In the genomic region with DNA sequence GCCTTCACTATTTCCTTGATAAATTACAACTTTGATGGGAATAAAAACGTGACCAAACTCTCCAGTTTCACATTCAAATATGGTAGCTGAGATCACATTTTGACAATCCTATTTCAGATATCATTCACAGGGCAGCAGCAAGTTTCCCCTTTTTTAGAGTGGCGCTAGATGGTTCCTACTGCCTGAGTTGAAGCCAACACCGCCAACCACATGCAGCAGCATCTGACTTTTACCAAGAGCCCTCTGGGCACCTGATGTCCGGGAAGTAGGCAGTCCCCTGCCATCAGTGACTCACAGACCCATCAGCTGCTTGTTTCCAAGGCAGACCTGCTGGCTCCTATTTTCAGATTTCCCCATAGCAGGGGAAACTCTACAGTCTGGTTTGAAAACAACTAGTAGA, we compare ENCODE assay signal across 1 cellular context.
TF ChIP-seq lines count a peak whose summit lies in the region.

No MANE protein-coding gene starts in this region.

TF ChIP-seq in GM12878, 131 proteins besides CTCF, POLR2A, EP300 and RAD21 (continued from another document and continues in another):
- 0 out of 2 replicates have a peak, but pooled peaks have one; percentile 15 for TF ChIP-seq SMARCA5 (IDR thresholded peaks at IDR 0.05)
- TF ChIP-seq, protein P1, sequence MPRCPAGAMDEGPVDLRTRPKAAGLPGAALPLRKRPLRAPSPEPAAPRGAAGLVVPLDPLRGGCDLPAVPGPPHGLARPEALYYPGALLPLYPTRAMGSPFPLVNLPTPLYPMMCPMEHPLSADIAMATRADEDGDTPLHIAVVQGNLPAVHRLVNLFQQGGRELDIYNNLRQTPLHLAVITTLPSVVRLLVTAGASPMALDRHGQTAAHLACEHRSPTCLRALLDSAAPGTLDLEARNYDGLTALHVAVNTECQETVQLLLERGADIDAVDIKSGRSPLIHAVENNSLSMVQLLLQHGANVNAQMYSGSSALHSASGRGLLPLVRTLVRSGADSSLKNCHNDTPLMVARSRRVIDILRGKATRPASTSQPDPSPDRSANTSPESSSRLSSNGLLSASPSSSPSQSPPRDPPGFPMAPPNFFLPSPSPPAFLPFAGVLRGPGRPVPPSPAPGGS (IDR thresholded peaks at IDR 0.05; ENCODE audit: borderline replicate concordance, insufficient read depth, low read depth, low read length, poor library complexity, severe bottlenecking): peak; percentile 30
- TF ChIP-seq STAT3 (IDR thresholded peaks at IDR 0.05; ENCODE audit: low read depth, low read length): no peak
- TF ChIP-seq, protein P2, sequence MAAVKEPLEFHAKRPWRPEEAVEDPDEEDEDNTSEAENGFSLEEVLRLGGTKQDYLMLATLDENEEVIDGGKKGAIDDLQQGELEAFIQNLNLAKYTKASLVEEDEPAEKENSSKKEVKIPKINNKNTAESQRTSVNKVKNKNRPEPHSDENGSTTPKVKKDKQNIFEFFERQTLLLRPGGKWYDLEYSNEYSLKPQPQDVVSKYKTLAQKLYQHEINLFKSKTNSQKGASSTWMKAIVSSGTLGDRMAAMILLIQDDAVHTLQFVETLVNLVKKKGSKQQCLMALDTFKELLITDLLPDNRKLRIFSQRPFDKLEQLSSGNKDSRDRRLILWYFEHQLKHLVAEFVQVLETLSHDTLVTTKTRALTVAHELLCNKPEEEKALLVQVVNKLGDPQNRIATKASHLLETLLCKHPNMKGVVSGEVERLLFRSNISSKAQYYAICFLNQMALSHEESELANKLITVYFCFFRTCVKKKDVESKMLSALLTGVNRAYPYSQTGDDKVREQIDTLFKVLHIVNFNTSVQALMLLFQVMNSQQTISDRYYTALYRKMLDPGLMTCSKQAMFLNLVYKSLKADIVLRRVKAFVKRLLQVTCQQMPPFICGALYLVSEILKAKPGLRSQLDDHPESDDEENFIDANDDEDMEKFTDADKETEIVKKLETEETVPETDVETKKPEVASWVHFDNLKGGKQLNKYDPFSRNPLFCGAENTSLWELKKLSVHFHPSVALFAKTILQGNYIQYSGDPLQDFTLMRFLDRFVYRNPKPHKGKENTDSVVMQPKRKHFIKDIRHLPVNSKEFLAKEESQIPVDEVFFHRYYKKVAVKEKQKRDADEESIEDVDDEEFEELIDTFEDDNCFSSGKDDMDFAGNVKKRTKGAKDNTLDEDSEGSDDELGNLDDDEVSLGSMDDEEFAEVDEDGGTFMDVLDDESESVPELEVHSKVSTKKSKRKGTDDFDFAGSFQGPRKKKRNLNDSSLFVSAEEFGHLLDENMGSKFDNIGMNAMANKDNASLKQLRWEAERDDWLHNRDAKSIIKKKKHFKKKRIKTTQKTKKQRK (IDR thresholded peaks at IDR 0.05; ENCODE audit: low read depth, low read length): no peak
- TF ChIP-seq TARDBP (IDR thresholded peaks at IDR 0.05; ENCODE audit: borderline replicate concordance): no peak
- peak; percentile 63 for TF ChIP-seq IKZF1 (conservative IDR thresholded peaks at IDR 0.05)
- TF ChIP-seq, protein P3, sequence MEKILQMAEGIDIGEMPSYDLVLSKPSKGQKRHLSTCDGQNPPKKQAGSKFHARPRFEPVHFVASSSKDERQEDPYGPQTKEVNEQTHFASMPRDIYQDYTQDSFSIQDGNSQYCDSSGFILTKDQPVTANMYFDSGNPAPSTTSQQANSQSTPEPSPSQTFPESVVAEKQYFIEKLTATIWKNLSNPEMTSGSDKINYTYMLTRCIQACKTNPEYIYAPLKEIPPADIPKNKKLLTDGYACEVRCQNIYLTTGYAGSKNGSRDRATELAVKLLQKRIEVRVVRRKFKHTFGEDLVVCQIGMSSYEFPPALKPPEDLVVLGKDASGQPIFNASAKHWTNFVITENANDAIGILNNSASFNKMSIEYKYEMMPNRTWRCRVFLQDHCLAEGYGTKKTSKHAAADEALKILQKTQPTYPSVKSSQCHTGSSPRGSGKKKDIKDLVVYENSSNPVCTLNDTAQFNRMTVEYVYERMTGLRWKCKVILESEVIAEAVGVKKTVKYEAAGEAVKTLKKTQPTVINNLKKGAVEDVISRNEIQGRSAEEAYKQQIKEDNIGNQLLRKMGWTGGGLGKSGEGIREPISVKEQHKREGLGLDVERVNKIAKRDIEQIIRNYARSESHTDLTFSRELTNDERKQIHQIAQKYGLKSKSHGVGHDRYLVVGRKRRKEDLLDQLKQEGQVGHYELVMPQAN (conservative IDR thresholded peaks at IDR 0.05): no peak; the same call in 1 of the 2 replicates
- TF ChIP-seq, protein P4, sequence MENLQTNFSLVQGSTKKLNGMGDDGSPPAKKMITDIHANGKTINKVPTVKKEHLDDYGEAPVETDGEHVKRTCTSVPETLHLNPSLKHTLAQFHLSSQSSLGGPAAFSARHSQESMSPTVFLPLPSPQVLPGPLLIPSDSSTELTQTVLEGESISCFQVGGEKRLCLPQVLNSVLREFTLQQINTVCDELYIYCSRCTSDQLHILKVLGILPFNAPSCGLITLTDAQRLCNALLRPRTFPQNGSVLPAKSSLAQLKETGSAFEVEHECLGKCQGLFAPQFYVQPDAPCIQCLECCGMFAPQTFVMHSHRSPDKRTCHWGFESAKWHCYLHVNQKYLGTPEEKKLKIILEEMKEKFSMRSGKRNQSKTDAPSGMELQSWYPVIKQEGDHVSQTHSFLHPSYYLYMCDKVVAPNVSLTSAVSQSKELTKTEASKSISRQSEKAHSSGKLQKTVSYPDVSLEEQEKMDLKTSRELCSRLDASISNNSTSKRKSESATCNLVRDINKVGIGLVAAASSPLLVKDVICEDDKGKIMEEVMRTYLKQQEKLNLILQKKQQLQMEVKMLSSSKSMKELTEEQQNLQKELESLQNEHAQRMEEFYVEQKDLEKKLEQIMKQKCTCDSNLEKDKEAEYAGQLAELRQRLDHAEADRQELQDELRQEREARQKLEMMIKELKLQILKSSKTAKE (IDR thresholded peaks at IDR 0.05; ENCODE audit: low read depth, poor library complexity, severe bottlenecking): no peak
- TF ChIP-seq JUNB (IDR thresholded peaks at IDR 0.05): peak; percentile 81
- TF ChIP-seq FOS (IDR thresholded peaks at IDR 0.05; ENCODE audit: borderline replicate concordance, extremely low read depth, insufficient read length): no peak
- TF ChIP-seq, protein P5, sequence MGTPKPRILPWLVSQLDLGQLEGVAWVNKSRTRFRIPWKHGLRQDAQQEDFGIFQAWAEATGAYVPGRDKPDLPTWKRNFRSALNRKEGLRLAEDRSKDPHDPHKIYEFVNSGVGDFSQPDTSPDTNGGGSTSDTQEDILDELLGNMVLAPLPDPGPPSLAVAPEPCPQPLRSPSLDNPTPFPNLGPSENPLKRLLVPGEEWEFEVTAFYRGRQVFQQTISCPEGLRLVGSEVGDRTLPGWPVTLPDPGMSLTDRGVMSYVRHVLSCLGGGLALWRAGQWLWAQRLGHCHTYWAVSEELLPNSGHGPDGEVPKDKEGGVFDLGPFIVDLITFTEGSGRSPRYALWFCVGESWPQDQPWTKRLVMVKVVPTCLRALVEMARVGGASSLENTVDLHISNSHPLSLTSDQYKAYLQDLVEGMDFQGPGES (IDR thresholded peaks at IDR 0.05): no peak
- TF ChIP-seq POLR2AphosphoS2 (IDR thresholded peaks at IDR 0.05; ENCODE audit: low read depth, low read length): no peak
- TF ChIP-seq, protein P6, sequence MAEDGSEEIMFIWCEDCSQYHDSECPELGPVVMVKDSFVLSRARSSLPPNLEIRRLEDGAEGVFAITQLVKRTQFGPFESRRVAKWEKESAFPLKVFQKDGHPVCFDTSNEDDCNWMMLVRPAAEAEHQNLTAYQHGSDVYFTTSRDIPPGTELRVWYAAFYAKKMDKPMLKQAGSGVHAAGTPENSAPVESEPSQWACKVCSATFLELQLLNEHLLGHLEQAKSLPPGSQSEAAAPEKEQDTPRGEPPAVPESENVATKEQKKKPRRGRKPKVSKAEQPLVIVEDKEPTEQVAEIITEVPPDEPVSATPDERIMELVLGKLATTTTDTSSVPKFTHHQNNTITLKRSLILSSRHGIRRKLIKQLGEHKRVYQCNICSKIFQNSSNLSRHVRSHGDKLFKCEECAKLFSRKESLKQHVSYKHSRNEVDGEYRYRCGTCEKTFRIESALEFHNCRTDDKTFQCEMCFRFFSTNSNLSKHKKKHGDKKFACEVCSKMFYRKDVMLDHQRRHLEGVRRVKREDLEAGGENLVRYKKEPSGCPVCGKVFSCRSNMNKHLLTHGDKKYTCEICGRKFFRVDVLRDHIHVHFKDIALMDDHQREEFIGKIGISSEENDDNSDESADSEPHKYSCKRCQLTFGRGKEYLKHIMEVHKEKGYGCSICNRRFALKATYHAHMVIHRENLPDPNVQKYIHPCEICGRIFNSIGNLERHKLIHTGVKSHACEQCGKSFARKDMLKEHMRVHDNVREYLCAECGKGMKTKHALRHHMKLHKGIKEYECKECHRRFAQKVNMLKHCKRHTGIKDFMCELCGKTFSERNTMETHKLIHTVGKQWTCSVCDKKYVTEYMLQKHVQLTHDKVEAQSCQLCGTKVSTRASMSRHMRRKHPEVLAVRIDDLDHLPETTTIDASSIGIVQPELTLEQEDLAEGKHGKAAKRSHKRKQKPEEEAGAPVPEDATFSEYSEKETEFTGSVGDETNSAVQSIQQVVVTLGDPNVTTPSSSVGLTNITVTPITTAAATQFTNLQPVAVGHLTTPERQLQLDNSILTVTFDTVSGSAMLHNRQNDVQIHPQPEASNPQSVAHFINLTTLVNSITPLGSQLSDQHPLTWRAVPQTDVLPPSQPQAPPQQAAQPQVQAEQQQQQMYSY (CRISPR knock-in tag; IDR thresholded peaks at IDR 0.05): no peak
- TF ChIP-seq RBBP5 (conservative IDR thresholded peaks at IDR 0.05): no peak
- no peak for TF ChIP-seq BCL11A (IDR thresholded peaks at IDR 0.05; ENCODE audit: low read depth, low read length)
- peak; percentile 66 to 73; a peak in 3 of 4 replicates for TF ChIP-seq BHLHE40 (IDR thresholded peaks at IDR 0.05; ENCODE audit: borderline replicate concordance in 1 of 2, low read depth in 2 of 2, low read length in 1 of 2)
- TF ChIP-seq CREB1 (IDR thresholded peaks at IDR 0.05; ENCODE audit: low read depth): no peak
- no peak for TF ChIP-seq SMAD5 (IDR thresholded peaks at IDR 0.05; ENCODE audit: low read depth)
- no peak for TF ChIP-seq GATAD2B (conservative IDR thresholded peaks at IDR 0.05; ENCODE audit: low read depth)
- no peak for TF ChIP-seq RFX5 (IDR thresholded peaks at IDR 0.05; ENCODE audit: low read depth, low read length)
- TF ChIP-seq, protein P7, sequence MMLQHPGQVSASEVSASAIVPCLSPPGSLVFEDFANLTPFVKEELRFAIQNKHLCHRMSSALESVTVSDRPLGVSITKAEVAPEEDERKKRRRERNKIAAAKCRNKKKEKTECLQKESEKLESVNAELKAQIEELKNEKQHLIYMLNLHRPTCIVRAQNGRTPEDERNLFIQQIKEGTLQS (IDR thresholded peaks at IDR 0.05; ENCODE audit: borderline replicate concordance, extremely low read depth, low read depth, low read length): no peak
- peak; percentile 56 to 66 for TF ChIP-seq IKZF2 (IDR thresholded peaks at IDR 0.05)
- TF ChIP-seq, protein P8, sequence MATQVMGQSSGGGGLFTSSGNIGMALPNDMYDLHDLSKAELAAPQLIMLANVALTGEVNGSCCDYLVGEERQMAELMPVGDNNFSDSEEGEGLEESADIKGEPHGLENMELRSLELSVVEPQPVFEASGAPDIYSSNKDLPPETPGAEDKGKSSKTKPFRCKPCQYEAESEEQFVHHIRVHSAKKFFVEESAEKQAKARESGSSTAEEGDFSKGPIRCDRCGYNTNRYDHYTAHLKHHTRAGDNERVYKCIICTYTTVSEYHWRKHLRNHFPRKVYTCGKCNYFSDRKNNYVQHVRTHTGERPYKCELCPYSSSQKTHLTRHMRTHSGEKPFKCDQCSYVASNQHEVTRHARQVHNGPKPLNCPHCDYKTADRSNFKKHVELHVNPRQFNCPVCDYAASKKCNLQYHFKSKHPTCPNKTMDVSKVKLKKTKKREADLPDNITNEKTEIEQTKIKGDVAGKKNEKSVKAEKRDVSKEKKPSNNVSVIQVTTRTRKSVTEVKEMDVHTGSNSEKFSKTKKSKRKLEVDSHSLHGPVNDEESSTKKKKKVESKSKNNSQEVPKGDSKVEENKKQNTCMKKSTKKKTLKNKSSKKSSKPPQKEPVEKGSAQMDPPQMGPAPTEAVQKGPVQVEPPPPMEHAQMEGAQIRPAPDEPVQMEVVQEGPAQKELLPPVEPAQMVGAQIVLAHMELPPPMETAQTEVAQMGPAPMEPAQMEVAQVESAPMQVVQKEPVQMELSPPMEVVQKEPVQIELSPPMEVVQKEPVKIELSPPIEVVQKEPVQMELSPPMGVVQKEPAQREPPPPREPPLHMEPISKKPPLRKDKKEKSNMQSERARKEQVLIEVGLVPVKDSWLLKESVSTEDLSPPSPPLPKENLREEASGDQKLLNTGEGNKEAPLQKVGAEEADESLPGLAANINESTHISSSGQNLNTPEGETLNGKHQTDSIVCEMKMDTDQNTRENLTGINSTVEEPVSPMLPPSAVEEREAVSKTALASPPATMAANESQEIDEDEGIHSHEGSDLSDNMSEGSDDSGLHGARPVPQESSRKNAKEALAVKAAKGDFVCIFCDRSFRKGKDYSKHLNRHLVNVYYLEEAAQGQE (IDR thresholded peaks at IDR 0.05; ENCODE audit: low read depth, low read length): no peak
- TF ChIP-seq, protein P9, sequence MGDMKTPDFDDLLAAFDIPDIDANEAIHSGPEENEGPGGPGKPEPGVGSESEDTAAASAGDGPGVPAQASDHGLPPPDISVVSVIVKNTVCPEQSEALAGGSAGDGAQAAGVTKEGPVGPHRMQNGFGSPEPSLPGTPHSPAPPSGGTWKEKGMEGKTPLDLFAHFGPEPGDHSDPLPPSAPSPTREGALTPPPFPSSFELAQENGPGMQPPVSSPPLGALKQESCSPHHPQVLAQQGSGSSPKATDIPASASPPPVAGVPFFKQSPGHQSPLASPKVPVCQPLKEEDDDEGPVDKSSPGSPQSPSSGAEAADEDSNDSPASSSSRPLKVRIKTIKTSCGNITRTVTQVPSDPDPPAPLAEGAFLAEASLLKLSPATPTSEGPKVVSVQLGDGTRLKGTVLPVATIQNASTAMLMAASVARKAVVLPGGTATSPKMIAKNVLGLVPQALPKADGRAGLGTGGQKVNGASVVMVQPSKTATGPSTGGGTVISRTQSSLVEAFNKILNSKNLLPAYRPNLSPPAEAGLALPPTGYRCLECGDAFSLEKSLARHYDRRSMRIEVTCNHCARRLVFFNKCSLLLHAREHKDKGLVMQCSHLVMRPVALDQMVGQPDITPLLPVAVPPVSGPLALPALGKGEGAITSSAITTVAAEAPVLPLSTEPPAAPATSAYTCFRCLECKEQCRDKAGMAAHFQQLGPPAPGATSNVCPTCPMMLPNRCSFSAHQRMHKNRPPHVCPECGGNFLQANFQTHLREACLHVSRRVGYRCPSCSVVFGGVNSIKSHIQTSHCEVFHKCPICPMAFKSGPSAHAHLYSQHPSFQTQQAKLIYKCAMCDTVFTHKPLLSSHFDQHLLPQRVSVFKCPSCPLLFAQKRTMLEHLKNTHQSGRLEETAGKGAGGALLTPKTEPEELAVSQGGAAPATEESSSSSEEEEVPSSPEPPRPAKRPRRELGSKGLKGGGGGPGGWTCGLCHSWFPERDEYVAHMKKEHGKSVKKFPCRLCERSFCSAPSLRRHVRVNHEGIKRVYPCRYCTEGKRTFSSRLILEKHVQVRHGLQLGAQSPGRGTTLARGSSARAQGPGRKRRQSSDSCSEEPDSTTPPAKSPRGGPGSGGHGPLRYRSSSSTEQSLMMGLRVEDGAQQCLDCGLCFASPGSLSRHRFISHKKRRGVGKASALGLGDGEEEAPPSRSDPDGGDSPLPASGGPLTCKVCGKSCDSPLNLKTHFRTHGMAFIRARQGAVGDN (IDR thresholded peaks at IDR 0.05): peak; percentile 33; the same call in 1 of the 2 replicates
- TF ChIP-seq, protein P10, sequence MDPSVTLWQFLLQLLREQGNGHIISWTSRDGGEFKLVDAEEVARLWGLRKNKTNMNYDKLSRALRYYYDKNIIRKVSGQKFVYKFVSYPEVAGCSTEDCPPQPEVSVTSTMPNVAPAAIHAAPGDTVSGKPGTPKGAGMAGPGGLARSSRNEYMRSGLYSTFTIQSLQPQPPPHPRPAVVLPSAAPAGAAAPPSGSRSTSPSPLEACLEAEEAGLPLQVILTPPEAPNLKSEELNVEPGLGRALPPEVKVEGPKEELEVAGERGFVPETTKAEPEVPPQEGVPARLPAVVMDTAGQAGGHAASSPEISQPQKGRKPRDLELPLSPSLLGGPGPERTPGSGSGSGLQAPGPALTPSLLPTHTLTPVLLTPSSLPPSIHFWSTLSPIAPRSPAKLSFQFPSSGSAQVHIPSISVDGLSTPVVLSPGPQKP (IDR thresholded peaks at IDR 0.05; ENCODE audit: low read depth, low read length): no peak
- TF ChIP-seq EGR1 (IDR thresholded peaks at IDR 0.05; ENCODE audit: borderline replicate concordance in 1 of 2, low read depth in 2 of 2, low read length in 2 of 2): no peak
